Comparison of ENCODE assay signal across 11 cellular contexts in genomic region chr3:115698851-115699535, GRCh38.
DNase-seq lines count a peak whose midpoint lies in the region; ATAC-seq and TF ChIP-seq lines count a peak whose summit lies in the region.
"Had no signal": no experiment of that assay in that cellular context is flagged by ENCODE, and none has a peak within 500 bp of the region (broad histone marks: within the 10 kb centered on the region; RNA-seq: fewer than 3 reads in every experiment).

No MANE protein-coding gene starts in this region.

- BruUV-seq in mammary epithelial cell (replicated peaks; lab: Mats Ljungman, UMichigan) = no TSS peak

- H3K27me3 ChIP-seq in mammary epithelial cell (ENCODE audit: insufficient read depth, low read length) (no peaks in the 10 kb centered on the region), breast epithelium (no peaks in the 10 kb centered on the region)
- H3K27me3 ChIP-seq in effector memory CD4-positive, alpha-beta T cell (replicated peaks; ENCODE audit: control insufficient read depth, insufficient read depth, low read length, poor library complexity, severe bottlenecking) = no peaks in the 10 kb centered on the region
- H3K27me3 ChIP-seq: upper lobe of right lung had no signal

- DNase-seq in mammary epithelial cell (peak; percentile 9), breast epithelium (ENCODE audit: low spot score in 2 of 2) (no peak), SHP77 treated with DMSO at 0.1 percent for 48 hours (lab: John Stamatoyannopoulos, UW) (peak; percentile 60), iPS DF 19.7 (ENCODE audit: low read depth, low spot score) (peak; percentile 75), kidney glomerular epithelial cell (lab: John Stamatoyannopoulos, UW) (no peak), NCI-H2107 (lab: John Stamatoyannopoulos, UW) (no peak)
- DNase-seq in stimulated activated naive CD8-positive, alpha-beta T cell treated with anti-CD3 and anti-CD28 coated beads, Interleukin-15, amount 100 ng/mL, for 72 hours = no peak
- DNase-seq in effector memory CD4-positive, alpha-beta T cell = no peak
- DNase-seq: left ventricle myocardium superior, NCI-H526 treated with DMSO at 0.1 percent for 48 hours, upper lobe of right lung had no signal

- dilution Hi-C loops in mammary epithelial cell (cut with HindIII; ENCODE audit: low sequenced_read_pairs) = no loop called here

- H3K9ac ChIP-seq in mammary epithelial cell (ENCODE audit: insufficient read depth, low read length) = no peak overlapping the region

- no peak overlapping the region for H2AFZ ChIP-seq in mammary epithelial cell (ENCODE audit: low read depth, low read length)

- H3K4me2 ChIP-seq in mammary epithelial cell (ENCODE audit: insufficient read depth, low read depth, low read length) = no peak overlapping the region

- 76% methylated on average over 8 of the region's 8 CpGs for WGBS in mammary epithelial cell (ENCODE audit: low coverage, missing lambda C conversion rate)

- CTCF ChIA-PET in mammary epithelial cell (lab: Charles Lee; ENCODE audit: low non-redundant PET) = no interaction called here

- TF ChIP-seq POLR2A in breast epithelium (IDR thresholded peaks at IDR 0.05) = no peak

- in situ Hi-C loops in mammary epithelial cell (cut with MboI; ENCODE audit: low sequenced_read_pairs in 2 of 2) = loop anchor here (10.0 to 25.0 kb wide), 4 partner anchors 113 to 484 kb away; no protein-coding TSS in a partner anchor

- H3K27me3 Mint-ChIP-seq in stimulated activated naive CD8-positive, alpha-beta T cell treated with anti-CD3 and anti-CD28 coated beads, Interleukin-15, amount 100 ng/mL, for 72 hours = peaks cover 14% of the 10 kb centered on the region

- no peak overlapping the region for H3K4me3 Mint-ChIP-seq in stimulated activated naive CD8-positive, alpha-beta T cell treated with anti-CD3 and anti-CD28 coated beads, Interleukin-15, amount 100 ng/mL, for 72 hours

- H3K4me3 ChIP-seq in mammary epithelial cell (replicated peaks in 1 of 3; ENCODE audit: insufficient read depth in 1 of 3, low read depth in 2 of 3, low read length in 3 of 3) (no peak overlapping the region), breast epithelium (no peak overlapping the region)
- H3K4me3 ChIP-seq in effector memory CD4-positive, alpha-beta T cell (ENCODE audit: insufficient read depth, low read depth, low read length, poor library complexity, severe bottlenecking) = no peak overlapping the region
- H3K4me3 ChIP-seq: upper lobe of right lung had no signal

- H4K20me1 ChIP-seq in mammary epithelial cell (ENCODE audit: insufficient read depth, low read length) = no peaks in the 10 kb centered on the region

- H3K79me2 ChIP-seq in mammary epithelial cell (ENCODE audit: insufficient read depth, low read length) = no peaks in the 10 kb centered on the region

- H3K27ac Mint-ChIP-seq in stimulated activated naive CD8-positive, alpha-beta T cell treated with anti-CD3 and anti-CD28 coated beads, Interleukin-15, amount 100 ng/mL, for 72 hours = no peak overlapping the region

- H3K36me3 ChIP-seq in mammary epithelial cell (ENCODE audit: insufficient read depth, low read length) = no peaks in the 10 kb centered on the region
- no peaks in the 10 kb centered on the region for H3K36me3 ChIP-seq in breast epithelium
- H3K36me3 ChIP-seq in effector memory CD4-positive, alpha-beta T cell (ENCODE audit: control insufficient read depth, insufficient read depth, low read length) = no peaks in the 10 kb centered on the region
- H3K36me3 ChIP-seq: upper lobe of right lung had no signal

- intact Hi-C loops in mammary epithelial cell (cut with micrococcal nuclease) (no loop called here), breast epithelium (cut with DNase I; ENCODE audit: low total_unique reads) (no loop called here)

- H3K9me3 ChIP-seq in mammary epithelial cell (replicated peaks; ENCODE audit: insufficient read depth, low read length) (no peaks in the 10 kb centered on the region), breast epithelium (no peaks in the 10 kb centered on the region)
- no peaks in the 10 kb centered on the region for H3K9me3 ChIP-seq in effector memory CD4-positive, alpha-beta T cell (ENCODE audit: control insufficient read depth, low read length)
- H3K9me3 ChIP-seq: upper lobe of right lung had no signal

- ATAC-seq in stimulated activated naive CD8-positive, alpha-beta T cell treated with anti-CD3 and anti-CD28 coated beads, Interleukin-15, amount 100 ng/mL, for 72 hours = peak; percentile 37
- ATAC-seq: left ventricle myocardium superior, upper lobe of right lung had no signal

- TF ChIP-seq CTCF in mammary epithelial cell (conservative IDR thresholded peaks at IDR 0.05 in 1 of 2, IDR thresholded peaks at IDR 0.05 in 1 of 2; ENCODE audit: extremely low read depth in 1 of 2, insufficient read depth in 1 of 2, low read depth in 1 of 2, low read length in 2 of 2) (no peak), breast epithelium (IDR thresholded peaks at IDR 0.05) (no peak)

- H3K27ac ChIP-seq in mammary epithelial cell (ENCODE audit: insufficient read depth, low read depth, low read length) (no peak overlapping the region), breast epithelium (no peak overlapping the region)
- H3K27ac ChIP-seq in effector memory CD4-positive, alpha-beta T cell (ENCODE audit: insufficient read depth, low read length, poor library complexity, severe bottlenecking) = no peak overlapping the region
- H3K27ac ChIP-seq: upper lobe of right lung had no signal

- H3K4me1 ChIP-seq in mammary epithelial cell (ENCODE audit: insufficient read depth, low read length) (no peaks in the 10 kb centered on the region), breast epithelium (no peaks in the 10 kb centered on the region)
- H3K4me1 ChIP-seq in effector memory CD4-positive, alpha-beta T cell (ENCODE audit: control insufficient read depth, insufficient read depth, low read length, poor library complexity, severe bottlenecking) = no peaks in the 10 kb centered on the region
- H3K4me1 ChIP-seq: upper lobe of right lung had no signal

- H3K9me3 Mint-ChIP-seq in stimulated activated naive CD8-positive, alpha-beta T cell treated with anti-CD3 and anti-CD28 coated beads, Interleukin-15, amount 100 ng/mL, for 72 hours = no peaks in the 10 kb centered on the region

- no peaks in the 10 kb centered on the region for H3K4me1 Mint-ChIP-seq in stimulated activated naive CD8-positive, alpha-beta T cell treated with anti-CD3 and anti-CD28 coated beads, Interleukin-15, amount 100 ng/mL, for 72 hours

Comparison
In these comparisons a context has a peak if more than half of its experiments do, and no peak if none do; other contexts are left out.
1. DNase-seq: peak in mammary epithelial cell (single experiment), SHP77 treated with DMSO at 0.1 percent for 48 hours (single experiment) and iPS DF 19.7 (single experiment); none in breast epithelium (0 of 2), stimulated activated naive CD8-positive, alpha-beta T cell treated with anti-CD3 and anti-CD28 coated beads, Interleukin-15, amount 100 ng/mL, for 72 hours (0 of 2), kidney glomerular epithelial cell (single experiment), NCI-H2107 (single experiment) and effector memory CD4-positive, alpha-beta T cell (0 of 3).